ENCODE assay signal across 25 cellular contexts in genomic region chr20:38951611-38952010, GRCh38.
"Had no signal": no experiment of that assay in that cellular context is flagged by ENCODE, and none has a peak within 500 bp of the region (broad histone marks: within the 10 kb centered on the region; RNA-seq: fewer than 3 reads in every experiment).

No MANE protein-coding gene starts in this region.

- DNase-seq: effector CD8-positive, alpha-beta T cell; endodermal cell; foreskin fibroblast; gastrocnemius medialis; head of caudate nucleus; left ventricle myocardium superior; lower lobe of right lung; naive thymus-derived CD8-positive, alpha-beta T cell; nephron progenitor cell; nucleus accumbens; posterior cingulate gyrus; psoas muscle; right cardiac atrium; spleen; stimulated activated CD4-positive, alpha-beta T cell treated with anti-CD3 and anti-CD28 coated beads, Interleukin-4, amount 100 ng/mL, for 4 hours; stimulated activated naive B cell treated with anti-CD40 and anti-IgM and Interleukin-4, amounts not matched to agents 10 μg/mL and 1 μg/mL and 100 μg/mL, for 72 hours; transverse colon had no signal

- H3K9me3 ChIP-seq: gastrocnemius medialis, lower lobe of right lung, psoas muscle, spleen, thoracic aorta, transverse colon, vagina had no signal

- H3K9me3 Mint-ChIP-seq: dendritic cell treated with granulocyte-macrophage colony-stimulating factor and Interleukin-4, amounts not matched to agents 40 ng/mL and 50 ng/mL, for 4 days; endodermal cell; naive thymus-derived CD8-positive, alpha-beta T cell; nephron progenitor cell; stimulated activated naive B cell treated with anti-CD40 and anti-IgM and Interleukin-4, amounts not matched to agents 10 μg/mL and 1 μg/mL and 100 μg/mL, for 72 hours; stimulated activated naive CD8-positive, alpha-beta T cell treated with anti-CD3 and anti-CD28 coated beads, Interleukin-15, Interleukin-2, amounts not matched to agents 100 ng/mL and 50 ng/mL, for 24 hours had no signal

- H3K27me3 ChIP-seq: gastrocnemius medialis, spleen, transverse colon, vagina had no signal

- ATAC-seq: esophagus mucosa; gastrocnemius medialis; left ventricle myocardium superior; lower lobe of right lung; naive thymus-derived CD8-positive, alpha-beta T cell; psoas muscle; right cardiac atrium; stimulated activated naive B cell treated with anti-CD40 and anti-IgM and Interleukin-4, amounts not matched to agents 10 μg/mL and 1 μg/mL and 100 μg/mL, for 72 hours had no signal

- H3K4me1 Mint-ChIP-seq: endodermal cell; naive thymus-derived CD8-positive, alpha-beta T cell; nephron progenitor cell; stimulated activated naive B cell treated with anti-CD40 and anti-IgM and Interleukin-4, amounts not matched to agents 10 μg/mL and 1 μg/mL and 100 μg/mL, for 72 hours had no signal

- H3K36me3 ChIP-seq: gastrocnemius medialis, lower lobe of right lung, thoracic aorta, transverse colon, vagina had no signal

- H3K4me3 Mint-ChIP-seq: dendritic cell treated with granulocyte-macrophage colony-stimulating factor and Interleukin-4, amounts not matched to agents 40 ng/mL and 50 ng/mL, for 4 days; endodermal cell; naive thymus-derived CD8-positive, alpha-beta T cell; nephron progenitor cell; stimulated activated naive B cell treated with anti-CD40 and anti-IgM and Interleukin-4, amounts not matched to agents 10 μg/mL and 1 μg/mL and 100 μg/mL, for 72 hours; stimulated activated naive CD8-positive, alpha-beta T cell treated with anti-CD3 and anti-CD28 coated beads, Interleukin-15, Interleukin-2, amounts not matched to agents 100 ng/mL and 50 ng/mL, for 24 hours had no signal

- H3K4me3 ChIP-seq: gastrocnemius medialis, lower lobe of right lung, psoas muscle, skin epidermis, spleen, thoracic aorta, transverse colon, vagina had no signal

- H3K27ac ChIP-seq: epithelial cell of prostate, gastrocnemius medialis, lower lobe of right lung, psoas muscle, skin epidermis, spleen, thoracic aorta, transverse colon, vagina had no signal

- FAIRE-seq: keratinocyte had no signal

- H3K27ac Mint-ChIP-seq: dendritic cell treated with granulocyte-macrophage colony-stimulating factor and Interleukin-4, amounts not matched to agents 40 ng/mL and 50 ng/mL, for 4 days; endodermal cell; nephron progenitor cell; stimulated activated naive B cell treated with anti-CD40 and anti-IgM and Interleukin-4, amounts not matched to agents 10 μg/mL and 1 μg/mL and 100 μg/mL, for 72 hours; stimulated activated naive CD8-positive, alpha-beta T cell treated with anti-CD3 and anti-CD28 coated beads, Interleukin-15, Interleukin-2, amounts not matched to agents 100 ng/mL and 50 ng/mL, for 24 hours had no signal

- H3K4me1 ChIP-seq: gastrocnemius medialis, lower lobe of right lung, psoas muscle, spleen, transverse colon had no signal

- H3K27me3 Mint-ChIP-seq: dendritic cell treated with granulocyte-macrophage colony-stimulating factor and Interleukin-4, amounts not matched to agents 40 ng/mL and 50 ng/mL, for 4 days; naive thymus-derived CD8-positive, alpha-beta T cell; stimulated activated naive B cell treated with anti-CD40 and anti-IgM and Interleukin-4, amounts not matched to agents 10 μg/mL and 1 μg/mL and 100 μg/mL, for 72 hours; stimulated activated naive CD8-positive, alpha-beta T cell treated with anti-CD3 and anti-CD28 coated beads, Interleukin-15, Interleukin-2, amounts not matched to agents 100 ng/mL and 50 ng/mL, for 24 hours had no signal
